Comparison of ENCODE assay signal across 34 cellular contexts in the genomic region with DNA sequence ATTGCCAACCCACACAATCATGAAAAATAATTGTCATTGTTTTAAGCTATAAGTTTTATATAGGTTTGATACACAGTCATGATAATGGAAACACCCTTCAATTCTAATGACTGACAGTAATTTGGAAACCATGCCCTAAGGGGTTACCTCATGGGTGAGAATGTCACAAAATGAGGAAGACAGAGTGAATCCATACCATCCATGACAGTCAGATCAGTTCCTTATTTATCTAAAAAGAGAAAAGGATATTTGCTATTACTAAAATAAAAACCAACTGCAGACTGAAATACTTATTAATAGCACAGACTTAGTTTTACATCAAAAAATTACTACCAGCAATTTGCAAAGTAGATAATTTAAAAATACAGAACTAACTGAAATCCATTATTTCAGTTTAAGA.
A peak's percentile ranks its signal among the peaks of the same experiment; 100 is the strongest.
DNase-seq lines count a peak whose midpoint lies in the region; ATAC-seq and TF ChIP-seq lines count a peak whose summit lies in the region.
"Had no signal": no experiment of that assay in that cellular context is flagged by ENCODE, and none has a peak within 500 bp of the region (broad histone marks: within the 10 kb centered on the region; RNA-seq: fewer than 3 reads in every experiment).

No MANE protein-coding gene starts in this region.

- peak overlapping the region; percentile 41 to 84 (median 67) for H3K27ac Mint-ChIP-seq in CD14-positive monocyte
- H3K27ac Mint-ChIP-seq in activated naive CD8-positive, alpha-beta T cell treated with anti-CD3 and anti-CD28 coated beads, Interleukin-2, amount 50 U/mL, for 24 hours: peak overlapping the region; percentile 80
- H3K27ac Mint-ChIP-seq: endodermal cell, neural progenitor cell had no signal

- DNase-seq in CD14-positive monocyte (ENCODE audit: low spot score) (no peak), NB4 (ENCODE audit: low read depth) (peak; percentile 17), erythroblast (lab: John Stamatoyannopoulos, UW) (no peak), amniotic stem cell (lab: John Stamatoyannopoulos, UW) (no peak)
- no peak for DNase-seq in activated naive CD8-positive, alpha-beta T cell treated with anti-CD3 and anti-CD28 coated beads, Interleukin-2, amount 50 U/mL, for 24 hours
- no peak for DNase-seq in stimulated activated CD4-positive, alpha-beta T cell treated with anti-CD3 and anti-CD28 coated beads, Interleukin-4, amount 100 ng/mL, for 24 hours
- DNase-seq: activated CD8-positive, alpha-beta memory T cell treated with anti-CD3 and anti-CD28 coated beads, Interleukin-2, amount 50 U/mL, for 48 hours; Caco-2; cortex of kidney; DMS79; endodermal cell; foreskin melanocyte; GF-D8; left cardiac atrium; mammary epithelial cell; NCI-H1092; NCI-H1930; NCI-H526 treated with DMSO at 0.1 percent for 48 hours; stimulated activated CD4-positive, alpha-beta T cell treated with anti-CD3 and anti-CD28 coated beads, Interleukin-2, amount 100 ng/mL, for 24 hours; T1000 had no signal

- H3K9me3 Mint-ChIP-seq in CD14-positive monocyte: peaks cover 0 to 7% (median 0%) of the 10 kb centered on the region in 7 donors
- H3K9me3 Mint-ChIP-seq in activated naive CD8-positive, alpha-beta T cell treated with anti-CD3 and anti-CD28 coated beads, Interleukin-2, amount 50 U/mL, for 24 hours: peaks cover 9% of the 10 kb centered on the region
- H3K9me3 Mint-ChIP-seq: activated naive CD4-positive, alpha-beta T cell treated with anti-CD3 and anti-CD28 coated beads, Interleukin-2, amount 50 U/mL, for 24 hours; activated T-helper 2 cell treated with anti-CD3 and anti-CD28 coated beads, Interferon-gamma antibody, Interleukin-2, Interleukin-4, amounts not matched to agents 10 μg/mL and 5 μg/mL and 100 μg/mL, durations not matched to agents 14 hours and 24 hours and 36 hours; endodermal cell; neural progenitor cell had no signal

- peaks cover 46 to 64% of the 10 kb centered on the region in 2 donors for H3K36me3 Mint-ChIP-seq in CD14-positive monocyte
- H3K36me3 Mint-ChIP-seq in activated naive CD8-positive, alpha-beta T cell treated with anti-CD3 and anti-CD28 coated beads, Interleukin-2, amount 50 U/mL, for 24 hours (ENCODE audit: low read depth): peaks cover 20% of the 10 kb centered on the region

- no peak overlapping the region for H3K4me3 ChIP-seq in NB4 (ENCODE audit: low read depth, low read length)
- H3K4me3 ChIP-seq: ascending aorta; BLaER1 treated with 17β-estradiol and CSF1 and Interleukin-3, amounts not matched to agents 10 nM and 100 nM; cardiac muscle cell; esophagus muscularis mucosa; GM23248; neural progenitor cell; right atrium auricular region; suprapubic skin had no signal

- TF ChIP-seq POLR2A in GM18505 (IDR thresholded peaks at IDR 0.05; ENCODE audit: borderline replicate concordance, extremely low read depth, insufficient read depth, insufficient read length) (no peak), NB4 (IDR thresholded peaks at IDR 0.05; ENCODE audit: extremely low read depth, insufficient read length) (no peak), erythroblast (IDR thresholded peaks at IDR 0.05; ENCODE audit: low read length) (no peak)

- ATAC-seq in GM18505 (IDR thresholded peaks at IDR 0.05; ENCODE audit: unreplicated experiment): peak; percentile 46
- ATAC-seq in activated naive CD8-positive, alpha-beta T cell treated with anti-CD3 and anti-CD28 coated beads, Interleukin-2, amount 50 U/mL, for 24 hours: peak; percentile 22
- ATAC-seq in GM18861 (IDR thresholded peaks at IDR 0.05; ENCODE audit: unreplicated experiment): no peak
- ATAC-seq: HepG2, left cardiac atrium, WTC11 had no signal

- no peaks in the 10 kb centered on the region for H3K27me3 Mint-ChIP-seq in CD14-positive monocyte (ENCODE audit: low read depth in 3 of 3)
- no peaks in the 10 kb centered on the region for H3K27me3 Mint-ChIP-seq in activated naive CD8-positive, alpha-beta T cell treated with anti-CD3 and anti-CD28 coated beads, Interleukin-2, amount 50 U/mL, for 24 hours
- H3K27me3 Mint-ChIP-seq: activated naive CD4-positive, alpha-beta T cell treated with anti-CD3 and anti-CD28 coated beads, Interleukin-2, amount 50 U/mL, for 24 hours had no signal

- peaks cover 23% of the 10 kb centered on the region for H3K4me1 Mint-ChIP-seq in CD14-positive monocyte
- peaks cover 85% of the 10 kb centered on the region for H3K4me1 Mint-ChIP-seq in activated naive CD8-positive, alpha-beta T cell treated with anti-CD3 and anti-CD28 coated beads, Interleukin-2, amount 50 U/mL, for 24 hours

- TF ChIP-seq CTCF in CD14-positive monocyte (IDR thresholded peaks at IDR 0.05) (no peak), NB4 (IDR thresholded peaks at IDR 0.05; ENCODE audit: low read depth, low read length) (no peak)

- no peak overlapping the region for H3K4me3 Mint-ChIP-seq in CD14-positive monocyte
- H3K4me3 Mint-ChIP-seq in activated naive CD8-positive, alpha-beta T cell treated with anti-CD3 and anti-CD28 coated beads, Interleukin-2, amount 50 U/mL, for 24 hours: peak overlapping the region; percentile 4
- H3K4me3 Mint-ChIP-seq: activated naive CD4-positive, alpha-beta T cell treated with anti-CD3 and anti-CD28 coated beads, Interleukin-2, amount 50 U/mL, for 24 hours; endodermal cell; neural progenitor cell; WTC11 had no signal

- intact Hi-C loops in CD14-positive monocyte (cut with micrococcal nuclease): no loop called here
